8 cellular contexts compared by ENCODE assay signal in the genomic region with DNA sequence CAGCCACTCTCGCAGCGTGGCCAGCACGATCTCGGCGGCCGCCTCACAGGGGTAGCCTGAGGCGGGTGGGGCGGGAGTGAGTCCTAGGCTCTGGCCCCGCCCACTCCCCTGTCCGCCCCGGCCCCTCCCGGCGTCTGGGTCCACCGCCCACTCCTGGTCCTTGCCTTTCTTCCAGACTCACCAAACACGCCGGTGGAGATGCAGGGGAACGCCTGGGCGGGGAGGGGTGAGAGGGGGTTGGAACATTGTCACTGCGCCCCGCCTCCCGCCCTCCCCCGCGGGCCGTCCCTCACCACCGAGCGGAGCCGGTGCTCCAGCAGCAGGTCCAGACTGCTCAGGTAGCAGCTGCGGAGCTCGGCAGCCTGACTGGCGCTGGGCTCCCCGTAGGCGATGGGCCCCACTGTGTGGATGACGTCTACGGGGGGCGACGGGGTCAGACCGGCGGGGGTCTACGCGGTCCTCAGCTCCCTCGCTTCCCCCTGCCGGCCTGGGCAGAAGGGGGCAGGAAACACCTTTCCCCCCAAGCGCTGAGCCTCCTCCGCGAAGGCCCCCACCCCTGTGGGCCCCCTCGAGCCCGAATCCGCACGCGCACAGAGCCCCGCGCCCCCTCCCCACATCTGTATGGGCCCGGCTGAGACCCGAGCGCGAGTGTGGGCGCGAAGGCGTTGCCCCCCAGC. TPM values are rescaled to one million over a fixed set of nuclear protein-coding genes. Genes with fewer than 3 reads are reported as not detected.
A peak's percentile ranks its signal among the peaks of the same experiment; 100 is the strongest.
DNase-seq lines count a peak whose midpoint lies in the region; ATAC-seq and TF ChIP-seq lines count a peak whose summit lies in the region.

No MANE protein-coding gene starts in this region.

- peak overlapping the region in 1 of 2 donors; percentile 46 for H3K4me3 ChIP-seq in right atrium auricular region
- peak overlapping the region; percentile 2 for H3K4me3 ChIP-seq in fibroblast of mammary gland (ENCODE audit: control insufficient read depth, low read depth, low read length)

- H3K36me3 ChIP-seq in right atrium auricular region = peaks cover 29% of the 10 kb centered on the region

- intact Hi-C loops in Right ventricle myocardium superior (cut with DNase I) = loop anchor here (2.0 kb wide), 1 partner anchor 149 kb away; no protein-coding TSS in a partner anchor

- no peak overlapping the region for H3K27ac ChIP-seq in right atrium auricular region

- H3K27me3 ChIP-seq in right atrium auricular region = no peaks in the 10 kb centered on the region

- DNase-seq in Right ventricle myocardium superior (peak; percentile 70), right atrium auricular region (ENCODE audit: low spot score) (no peak), fibroblast of mammary gland (ENCODE audit: low read depth) (peak; percentile 70), renal cortical epithelial cell (ENCODE audit: low read depth) (peak; percentile 56), T1000 (lab: John Stamatoyannopoulos, UW) (no peak), NCI-H446 treated with DMSO at 0.1 percent for 48 hours (lab: John Stamatoyannopoulos, UW) (no peak)
- peak; percentile 77 for DNase-seq in activated T-cell treated with anti-CD3 and anti-CD28 coated beads, Interleukin-2, amount 50 U/mL, for 1 hour

- TF ChIP-seq CTCF in right atrium auricular region (IDR thresholded peaks at IDR 0.05) (no peak), fibroblast of mammary gland (conservative IDR thresholded peaks at IDR 0.05; ENCODE audit: control insufficient read depth, insufficient read depth, low read depth, low read length) (no peak)

- ATAC-seq in Right ventricle myocardium superior (ENCODE audit: poor library complexity) (peak; percentile 30), HG03039 (IDR thresholded peaks at IDR 0.05; ENCODE audit: unreplicated experiment) (no peak)

- H3K9me3 ChIP-seq in right atrium auricular region = no peaks in the 10 kb centered on the region

- H3K4me1 ChIP-seq in right atrium auricular region = peaks cover 0 to 40% of the 10 kb centered on the region in 2 donors

RNA-seq across cellular contexts. Expression of a gene that starts 13.2 kb away (rescaled TPM):
- total RNA-seq in Right ventricle myocardium superior (52.2 TPM), right atrium auricular region (10 to 100 TPM; 55.9 to 57.1 TPM), renal cortical epithelial cell (55.7 and 71.0 TPM in 2 replicates)

RNA-seq across cellular contexts. Expression of a gene that starts 25.1 kb away (rescaled TPM):
- total RNA-seq in Right ventricle myocardium superior (1,182 TPM), right atrium auricular region (1,000 to 10,000 TPM in 1 of 2 donors, 100 to 1,000 TPM in 1; 830 to 1,057 TPM), renal cortical epithelial cell (257 and 350 TPM in 2 replicates)

RNA-seq across cellular contexts. Expression of a gene that starts 36.2 kb away (rescaled TPM):
- total RNA-seq in Right ventricle myocardium superior (0.35 TPM), right atrium auricular region (1 to 10 TPM in 1 of 2 donors, under 1 TPM in 1; 0.67 to 1.7 TPM), renal cortical epithelial cell (0.05 TPM in 1 of 2 replicates, not detected in the other)

Comparison
In these comparisons a context has a peak if more than half of its experiments do, and no peak if none do; other contexts are left out.
1. DNase-seq: peak in Right ventricle myocardium superior (single experiment), activated T-cell treated with anti-CD3 and anti-CD28 coated beads, Interleukin-2, amount 50 U/mL, for 1 hour (single experiment), fibroblast of mammary gland (single experiment) and renal cortical epithelial cell (single experiment); none in right atrium auricular region (single experiment), T1000 (single experiment) and NCI-H446 treated with DMSO at 0.1 percent for 48 hours (single experiment).